In genomic region chr4:159126716-159127115, GRCh38 we compare ENCODE assay signal across 2 cellular contexts.
TF ChIP-seq lines count a peak whose summit lies in the region.

No MANE protein-coding gene starts in this region.

TF ChIP-seq in HEK293, 187 proteins besides CTCF, POLR2A, EP300 and RAD21:
- TF ChIP-seq INSM2 (tag by site-specific recombination; IDR thresholded peaks at IDR 0.05) (no peak), ZNF280C (tag by site-specific recombination; IDR thresholded peaks at IDR 0.05) (no peak)
- TF ChIP-seq, protein P1, sequence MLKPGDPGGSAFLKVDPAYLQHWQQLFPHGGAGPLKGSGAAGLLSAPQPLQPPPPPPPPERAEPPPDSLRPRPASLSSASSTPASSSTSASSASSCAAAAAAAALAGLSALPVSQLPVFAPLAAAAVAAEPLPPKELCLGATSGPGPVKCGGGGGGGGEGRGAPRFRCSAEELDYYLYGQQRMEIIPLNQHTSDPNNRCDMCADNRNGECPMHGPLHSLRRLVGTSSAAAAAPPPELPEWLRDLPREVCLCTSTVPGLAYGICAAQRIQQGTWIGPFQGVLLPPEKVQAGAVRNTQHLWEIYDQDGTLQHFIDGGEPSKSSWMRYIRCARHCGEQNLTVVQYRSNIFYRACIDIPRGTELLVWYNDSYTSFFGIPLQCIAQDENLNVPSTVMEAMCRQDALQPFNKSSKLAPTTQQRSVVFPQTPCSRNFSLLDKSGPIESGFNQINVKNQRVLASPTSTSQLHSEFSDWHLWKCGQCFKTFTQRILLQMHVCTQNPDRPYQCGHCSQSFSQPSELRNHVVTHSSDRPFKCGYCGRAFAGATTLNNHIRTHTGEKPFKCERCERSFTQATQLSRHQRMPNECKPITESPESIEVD (tag by site-specific recombination; IDR thresholded peaks at IDR 0.05), result 0 out of 2 replicates have a peak, but pooled peaks have one; percentile 20
TF ChIP-seq in HEK293: peak in this region for 1.

TF ChIP-seq in K562, 482 proteins besides CTCF, POLR2A, EP300 and RAD21:
- no peak for TF ChIP-seq ZNF584 (CRISPR knock-in tag; IDR thresholded peaks at IDR 0.05; ENCODE audit: low read depth)
- TF ChIP-seq KDM1A (IDR thresholded peaks at IDR 0.05), result peak; percentile 37 to 49; a peak in 2 of 4 replicates
